In genomic region chr16:4500283-4500682, GRCh38 we compare ENCODE assay signal across 10 cellular contexts. TPM values are rescaled to one million over a fixed set of nuclear protein-coding genes. Genes with fewer than 3 reads are reported as not detected.
DNase-seq lines count a peak whose midpoint lies in the region; TF ChIP-seq lines count a peak whose summit lies in the region.
"Had no signal": no experiment of that assay in that cellular context is flagged by ENCODE, and none has a peak within 500 bp of the region (broad histone marks: within the 10 kb centered on the region; RNA-seq: fewer than 3 reads in every experiment).

No MANE protein-coding gene starts in this region.

- H3K79me2 ChIP-seq in SK-N-SH (ENCODE audit: insufficient read depth): peaks cover 75% of the 10 kb centered on the region

- no peak for TF ChIP-seq RAD21 in SK-N-SH (IDR thresholded peaks at IDR 0.05; ENCODE audit: low read length)

- H3K27me3 Mint-ChIP-seq in Calu3 (ENCODE audit: unreplicated experiment) (no peaks in the 10 kb centered on the region), osteocyte (ENCODE audit: unreplicated experiment) (no peaks in the 10 kb centered on the region)
- H3K27me3 Mint-ChIP-seq: central memory CD8-positive, alpha-beta T cell had no signal

- WGBS in SK-N-SH (ENCODE audit: low lambda C conversion rate): 23% methylated on average over 3 of the region's 3 CpGs

- no peak overlapping the region for H3K4me3 Mint-ChIP-seq in Calu3 (ENCODE audit: low read depth, unreplicated experiment)
- no peak overlapping the region for H3K4me3 Mint-ChIP-seq in osteocyte (ENCODE audit: unreplicated experiment)
- H3K4me3 Mint-ChIP-seq: central memory CD8-positive, alpha-beta T cell had no signal

- TF ChIP-seq CTCF in Calu3 (IDR thresholded peaks at IDR 0.05; ENCODE audit: unreplicated experiment) (no peak), SK-N-SH (IDR thresholded peaks at IDR 0.05) (no peak), foreskin fibroblast (IDR thresholded peaks at IDR 0.05; ENCODE audit: low read depth, low read length) (no peak), osteocyte (IDR thresholded peaks at IDR 0.05) (no peak), GM20000 (IDR thresholded peaks at IDR 0.05; ENCODE audit: extremely low read depth, missing control alignments) (no peak)

- DNase-seq in Calu3: peak; percentile 32
- no peak for DNase-seq in SK-N-SH
- DNase-seq in foreskin fibroblast: peak; percentile 77 to 90
- no peak for DNase-seq in osteocyte (ENCODE audit: extremely low spot score, unreplicated experiment)
- DNase-seq in NCI-H2196 (lab: John Stamatoyannopoulos, UW; ENCODE audit: unreplicated experiment): no peak
- DNase-seq in stimulated activated CD8-positive, alpha-beta memory T cell treated with anti-CD3 and anti-CD28 coated beads, Interleukin-4, amount 100 ng/mL, for 48 hours: no peak
- no peak for DNase-seq in cerebellar nuclear complex (lab: John Stamatoyannopoulos, UW)
- DNase-seq in GM20000 (ENCODE audit: low spot score): no peak
- DNase-seq: NCI-H1930 had no signal

- intact Hi-C loops in Calu3 (cut with micrococcal nuclease; ENCODE audit: unreplicated experiment): no loop called here

- H3K4me1 Mint-ChIP-seq in Calu3 (ENCODE audit: low read depth, unreplicated experiment) (peaks cover 64% of the 10 kb centered on the region), osteocyte (ENCODE audit: unreplicated experiment) (peaks cover 31% of the 10 kb centered on the region)

- no peaks in the 10 kb centered on the region for H3K9me3 ChIP-seq in SK-N-SH

- peak overlapping the region; percentile 9; the same call in 1 of the 2 replicates for H3K9ac ChIP-seq in SK-N-SH

- POLR2A ChIA-PET in SK-N-SH (lab: Yijun Ruan, JAX): no interaction called here

- peak overlapping the region; percentile 68 for H3K4me2 ChIP-seq in SK-N-SH

- no TSS peak for BruUV-seq in Calu3 (replicated peaks; lab: Mats Ljungman, UMichigan)

- H3K36me3 ChIP-seq in SK-N-SH (replicated peaks in 1 of 2; ENCODE audit: control insufficient read depth in 1 of 2, insufficient read depth in 2 of 2, low read length in 1 of 2): no peaks in the 10 kb centered on the region

- H3K27ac ChIP-seq in SK-N-SH (ENCODE audit: low read depth in 2 of 2, low read length in 1 of 2): peak overlapping the region; percentile 69 to 80; a peak in 3 of 4 replicates

- H4K20me1 ChIP-seq in SK-N-SH (ENCODE audit: insufficient read depth): peaks cover 8% of the 10 kb centered on the region; the same call in 1 of the 2 replicates

- H2AFZ ChIP-seq in SK-N-SH (ENCODE audit: low read depth): no peak overlapping the region

- CTCF ChIA-PET in Calu3 (lab: Charles Lee): interaction anchor here (0.6 to 1.5 kb wide), 11 partner anchors 9 to 85 kb away, joined by 3 to 6 read pairs (median 4); partner anchors contain the start of gene HMOX2
- CTCF ChIA-PET in SK-N-SH (lab: Yijun Ruan, JAX): interaction anchor here (1.0 to 4.6 kb wide), 5 partner anchors 11 to 455 kb away, joined by 4 to 23 read pairs (median 5); no protein-coding TSS in a partner anchor

- H3K27ac Mint-ChIP-seq in Calu3 (ENCODE audit: unreplicated experiment) (no peak overlapping the region), osteocyte (ENCODE audit: unreplicated experiment) (peak overlapping the region; percentile 27)

- peaks cover 7 to 33% of the 10 kb centered on the region in 2 experiments; a peak in 3 of 4 replicates for H3K4me1 ChIP-seq in SK-N-SH (ENCODE audit: control insufficient read depth in 1 of 2, insufficient read depth in 2 of 2, low read depth in 1 of 2, low read length in 1 of 2)

- TF ChIP-seq EP300 in SK-N-SH (IDR thresholded peaks at IDR 0.05; ENCODE audit: borderline replicate concordance in 1 of 2, low read depth in 1 of 2, low read length in 1 of 2): peak in 1 of 2 experiments; percentile 90; a peak in 2 of 4 replicates

- peaks cover 34% of the 10 kb centered on the region for H3F3A ChIP-seq in SK-N-SH (replicated peaks; ENCODE audit: insufficient read depth)

- H3K36me3 Mint-ChIP-seq in Calu3 (ENCODE audit: insufficient read depth, unreplicated experiment): peaks cover 24% of the 10 kb centered on the region
- peaks cover 5% of the 10 kb centered on the region for H3K36me3 Mint-ChIP-seq in osteocyte (ENCODE audit: unreplicated experiment)

- no peaks in the 10 kb centered on the region for H3K9me2 ChIP-seq in SK-N-SH

- no peak overlapping the region for H3K4me3 ChIP-seq in SK-N-SH (ENCODE audit: low read depth in 2 of 2, low read length in 1 of 2)
- H3K4me3 ChIP-seq in foreskin fibroblast (ENCODE audit: low read depth in 1 of 2, low read length in 2 of 2): peak overlapping the region; percentile 24 to 34

- H3K9me3 Mint-ChIP-seq in Calu3 (ENCODE audit: low read depth, unreplicated experiment) (no peaks in the 10 kb centered on the region), osteocyte (ENCODE audit: unreplicated experiment) (no peaks in the 10 kb centered on the region)
- H3K9me3 Mint-ChIP-seq: central memory CD8-positive, alpha-beta T cell had no signal

- H3K27me3 ChIP-seq in SK-N-SH (ENCODE audit: insufficient read depth): no peaks in the 10 kb centered on the region

TF ChIP-seq in SK-N-SH, 30 proteins besides CTCF, POLR2A, EP300 and RAD21 (continues in another document):
- TF ChIP-seq USF2 (IDR thresholded peaks at IDR 0.05; ENCODE audit: borderline replicate concordance, low read depth, low read length): no peak
- no peak for TF ChIP-seq NRF1 (IDR thresholded peaks at IDR 0.05; ENCODE audit: low read depth, low read length)
- peak; percentile 98 for TF ChIP-seq FOSL2 (IDR thresholded peaks at IDR 0.05; ENCODE audit: borderline replicate concordance, low read depth)
- peak; percentile 92; the same call in 1 of the 2 replicates for TF ChIP-seq RXRA (IDR thresholded peaks at IDR 0.05; ENCODE audit: borderline replicate concordance, low read depth)
- TF ChIP-seq JUND (IDR thresholded peaks at IDR 0.05): peak; percentile 98
- TF ChIP-seq MEF2A (IDR thresholded peaks at IDR 0.05; ENCODE audit: borderline replicate concordance, low read depth): no peak
- TF ChIP-seq FOXJ3 (CRISPR knock-in tag; IDR thresholded peaks at IDR 0.05): no peak
- peak; percentile 59; the same call in 1 of the 2 replicates for TF ChIP-seq ZBTB33 (IDR thresholded peaks at IDR 0.05; ENCODE audit: borderline replicate concordance, low read depth)
- TF ChIP-seq RCOR1 (IDR thresholded peaks at IDR 0.05; ENCODE audit: low read length): no peak
- TF ChIP-seq PBX3 (IDR thresholded peaks at IDR 0.05): peak; percentile 95
- TF ChIP-seq EZH2phosphoT487 (IDR thresholded peaks at IDR 0.05; ENCODE audit: borderline replicate concordance, low read depth): no peak

RNA-seq across cellular contexts. Expression of gene HMOX2, which starts 24.1 kb away (rescaled TPM):
- total RNA-seq in Calu3 (2022) (79.2 and 103 TPM in 2 replicates), osteocyte (47.2 and 47.3 TPM in 2 replicates)
- 65.1 and 75.5 TPM in 2 replicates for polyA plus RNA-seq in SK-N-SH (2012; rRNA removed)
- polyA plus RNA-seq in SK-N-SH (2012; cell fraction: cytosol; rRNA removed): 48.4 and 62.0 TPM in 2 replicates
- 62.6 and 64.9 TPM in 2 replicates for polyA plus RNA-seq in SK-N-SH (2012; cell fraction: nucleus; rRNA removed)

RNA-seq across cellular contexts. Expression of gene NMRAL1, which starts 25.9 kb away (rescaled TPM):
- 101 and 118 TPM in 2 replicates for total RNA-seq in Calu3 (2022)
- polyA plus RNA-seq in SK-N-SH (2012; rRNA removed): 99.9 and 102 TPM in 2 replicates
- polyA plus RNA-seq in SK-N-SH (2012; cell fraction: cytosol; rRNA removed): 50.3 and 72.4 TPM in 2 replicates
- 97.1 and 185 TPM in 2 replicates for polyA plus RNA-seq in SK-N-SH (2012; cell fraction: nucleus; rRNA removed)
- total RNA-seq in osteocyte: 55.0 and 61.4 TPM in 2 replicates

RNA-seq across cellular contexts. Expression of gene CDIP1, which starts 38.3 kb away (rescaled TPM):
- total RNA-seq in Calu3 (2022): 6.2 and 7.9 TPM in 2 replicates
- 19.4 and 30.2 TPM in 2 replicates for polyA plus RNA-seq in SK-N-SH (2012; rRNA removed)
- polyA plus RNA-seq in SK-N-SH (2012; cell fraction: cytosol; rRNA removed): 17.6 and 23.3 TPM in 2 replicates
- polyA plus RNA-seq in SK-N-SH (2012; cell fraction: nucleus; rRNA removed): 33.9 and 39.3 TPM in 2 replicates
- total RNA-seq in osteocyte: 28.5 and 28.9 TPM in 2 replicates

RNA-seq across cellular contexts. Expression of gene C16orf96, which starts 55.9 kb away (rescaled TPM):
- total RNA-seq in Calu3 (2022): not detected in 2 replicates
- polyA plus RNA-seq in SK-N-SH (2012; rRNA removed): 0.05 TPM in 2 replicates
- polyA plus RNA-seq in SK-N-SH (2012; cell fraction: cytosol; rRNA removed): 0.04 and 0.05 TPM in 2 replicates
- polyA plus RNA-seq in SK-N-SH (2012; cell fraction: nucleus; rRNA removed): 0.41 and 0.47 TPM in 2 replicates
- 0.08 and 0.26 TPM in 2 replicates for total RNA-seq in osteocyte

Comparison
In these comparisons a context has a peak if more than half of its experiments do, and no peak if none do; other contexts are left out.
1. DNase-seq: peak in Calu3 (single experiment) and foreskin fibroblast (2 of 2); none in SK-N-SH (single experiment), osteocyte (single experiment), NCI-H2196 (single experiment), stimulated activated CD8-positive, alpha-beta memory T cell treated with anti-CD3 and anti-CD28 coated beads, Interleukin-4, amount 100 ng/mL, for 48 hours (single experiment), cerebellar nuclear complex (0 of 2) and GM20000 (single experiment).
2. H3K4me3 ChIP-seq: peak in foreskin fibroblast (2 of 2); none in SK-N-SH (0 of 2).